8 cellular contexts compared by ENCODE assay signal in the genomic region with DNA sequence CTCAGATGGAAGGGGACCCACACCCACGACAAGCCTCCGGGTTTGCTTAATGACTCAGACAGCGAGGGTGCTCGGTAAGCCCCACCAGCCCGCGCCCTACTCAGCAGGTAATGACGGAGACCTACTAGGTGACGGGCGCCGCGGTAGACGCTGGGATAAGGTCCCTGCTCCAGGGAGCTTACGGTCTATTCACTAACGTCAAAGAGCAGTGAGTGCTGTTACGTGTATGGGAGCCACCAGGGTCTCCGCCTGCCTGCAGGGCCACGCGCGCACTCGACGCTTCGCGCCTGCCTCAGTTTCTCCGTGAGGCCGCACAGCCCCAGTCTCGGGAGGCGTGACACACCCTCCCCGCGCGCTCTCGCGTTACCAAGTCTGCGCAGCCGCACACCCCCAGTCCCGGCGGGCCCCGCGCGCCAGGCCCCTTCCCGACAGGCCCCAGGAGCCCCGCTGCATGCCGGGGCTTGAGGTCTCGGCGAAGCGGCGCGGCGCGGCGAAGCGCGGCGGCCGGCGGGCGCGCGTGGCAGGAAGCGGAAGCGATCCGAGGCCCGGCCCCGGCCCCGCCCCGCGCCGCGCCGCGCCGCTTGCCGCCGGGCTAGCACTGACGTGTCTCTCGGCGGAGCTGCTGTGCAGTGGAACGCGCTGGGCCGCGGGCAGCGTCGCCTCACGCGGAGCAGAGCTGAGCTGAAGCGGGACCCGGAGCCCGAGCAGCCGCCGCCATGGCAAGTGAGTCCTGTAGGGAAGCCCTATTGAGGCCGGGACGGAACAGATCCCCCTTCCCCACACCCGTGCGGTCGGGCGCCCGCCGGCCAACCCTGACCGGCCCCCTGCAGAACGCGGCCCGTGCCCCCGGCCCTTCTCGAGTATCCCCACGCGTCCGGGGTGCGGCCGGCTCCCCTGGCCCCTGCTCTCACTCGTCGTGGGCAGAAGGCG. TPM values are rescaled to one million over a fixed set of nuclear protein-coding genes. Genes with fewer than 3 reads are reported as not detected.
A peak's percentile ranks its signal among the peaks of the same experiment; 100 is the strongest.
DNase-seq lines count a peak whose midpoint lies in the region; ATAC-seq, FAIRE-seq and TF ChIP-seq lines count a peak whose summit lies in the region.

A gene (plus strand): TSS at position 601 of the 930 bp plus-strand sequence. CDS start 116 bp downstream, at position 717.

- DNase-seq in GM12891 (ENCODE audit: insufficient read length, low spot score) (peak; percentile 95), NCI-H1436 (lab: John Stamatoyannopoulos, UW) (peak; percentile 94), SW480 (ENCODE audit: low spot score) (peak; percentile 88), cardiac muscle cell (ENCODE audit: low read depth in 1 of 2, low spot score in 1 of 2) (peak; percentile 95 to 97), trophoblast cell (peak; percentile 94 to 97), tibial nerve (ENCODE audit: low spot score in 2 of 2) (peak; percentile 85 to 86)
- peak; percentile 97 for DNase-seq in activated naive CD8-positive, alpha-beta T cell treated with anti-CD3 and anti-CD28 coated beads, Interleukin-2, amount 50 U/mL, for 24 hours

- peak; percentile 97 for ATAC-seq in HG02798 (IDR thresholded peaks at IDR 0.05; ENCODE audit: poor library complexity, unreplicated experiment)
- peak; percentile 97 for ATAC-seq in activated naive CD8-positive, alpha-beta T cell treated with anti-CD3 and anti-CD28 coated beads, Interleukin-2, amount 50 U/mL, for 24 hours

- H3K27ac ChIP-seq in cardiac muscle cell: peak within 1 kb of the TSS; percentile 91
- H3K27ac ChIP-seq in trophoblast cell (ENCODE audit: low read depth, low read length): peak within 1 kb of the TSS; percentile 96
- H3K27ac ChIP-seq in tibial nerve: peak within 1 kb of the TSS; percentile 70 to 94 (median 94)

- peak within 1 kb of the TSS; percentile 86 for H3K4me2 ChIP-seq in trophoblast cell (ENCODE audit: low read length)

- H3K4me3 ChIP-seq in cardiac muscle cell (peak within 1 kb of the TSS; percentile 86), trophoblast cell (ENCODE audit: low read depth, low read length) (peak within 1 kb of the TSS; percentile 95), tibial nerve (peak within 1 kb of the TSS; percentile 92 to 99 (median 98))

- peak within 1 kb of the TSS; percentile 98 for H3K18ac ChIP-seq in trophoblast cell (ENCODE audit: low read length)

- H3K27me3 Mint-ChIP-seq in activated naive CD8-positive, alpha-beta T cell treated with anti-CD3 and anti-CD28 coated beads, Interleukin-2, amount 50 U/mL, for 24 hours: no peaks in the 10 kb centered on the region

- no peaks in the 10 kb centered on the region for H3K9me3 Mint-ChIP-seq in activated naive CD8-positive, alpha-beta T cell treated with anti-CD3 and anti-CD28 coated beads, Interleukin-2, amount 50 U/mL, for 24 hours

- whole genome bisulfite sequencing in trophoblast cell (ENCODE audit: extremely low coverage, insufficient coverage, insufficient read length): no CpG with 5 or more reads among the region's 111 CpGs
- 1% methylated on average over 15 to 56 of the region's 111 CpGs for WGBS in tibial nerve, 2 donors

- peak in 1 of 2 donors; percentile 84 for TF ChIP-seq EP300 in tibial nerve (IDR thresholded peaks at IDR 0.05)

- H3K36me3 ChIP-seq in cardiac muscle cell: peaks cover 19% of the 10 kb centered on the region
- peaks cover 7 to 12% of the 10 kb centered on the region in 2 experiments for H3K36me3 ChIP-seq in trophoblast cell (ENCODE audit: control insufficient read depth in 1 of 2, insufficient read depth in 2 of 2, low read length in 2 of 2)
- H3K36me3 ChIP-seq in tibial nerve: peaks cover 0 to 24% (median 6%) of the 10 kb centered on the region in 3 donors

- peak; percentile 97 for FAIRE-seq in GM12891 (lab: Jason Lieb, UNC)

- H2BK5ac ChIP-seq in trophoblast cell (ENCODE audit: low read depth, low read length, poor library complexity): peak within 1 kb of the TSS; percentile 89

- H3K79me2 ChIP-seq in trophoblast cell (ENCODE audit: control insufficient read depth, insufficient read depth, low read length, poor library complexity): peaks cover 16% of the 10 kb centered on the region

- peak within 1 kb of the TSS; percentile 95 for H2AK5ac ChIP-seq in trophoblast cell (ENCODE audit: low read length)

- H3K27me3 ChIP-seq in cardiac muscle cell: peaks cover 16% of the 10 kb centered on the region
- no peaks in the 10 kb centered on the region for H3K27me3 ChIP-seq in trophoblast cell (ENCODE audit: insufficient read depth, low read length)
- no peaks in the 10 kb centered on the region for H3K27me3 ChIP-seq in tibial nerve

- H3K79me1 ChIP-seq in trophoblast cell (ENCODE audit: low read length): peaks cover 12% of the 10 kb centered on the region

- peak within 1 kb of the TSS; percentile 90 for H4K91ac ChIP-seq in trophoblast cell (ENCODE audit: low read depth, low read length)

- peak within 1 kb of the TSS; percentile 96 for H3K4ac ChIP-seq in trophoblast cell (ENCODE audit: low read depth, low read length)

- H4K8ac ChIP-seq in trophoblast cell (ENCODE audit: low read depth, low read length): peak within 1 kb of the TSS; percentile 97

- H3K9me3 ChIP-seq in cardiac muscle cell (ENCODE audit: low read depth) (no peaks in the 10 kb centered on the region), trophoblast cell (ENCODE audit: insufficient read depth, low read depth, low read length) (no peaks in the 10 kb centered on the region), tibial nerve (no peaks in the 10 kb centered on the region)

- TF ChIP-seq CTCF in cardiac muscle cell (IDR thresholded peaks at IDR 0.05; ENCODE audit: low read depth, low read length) (no peak), tibial nerve (IDR thresholded peaks at IDR 0.05) (no peak)

- TF ChIP-seq POLR2A in GM12891 (IDR thresholded peaks at IDR 0.05; ENCODE audit: low read depth, low read length) (peak; percentile 88), tibial nerve (IDR thresholded peaks at IDR 0.05) (peak in 1 of 2 donors; percentile 70)

- peak within 1 kb of the TSS; percentile 98 for H4K12ac ChIP-seq in trophoblast cell (ENCODE audit: low read depth, low read length)

- peak within 1 kb of the TSS; percentile 99 for H3K14ac ChIP-seq in trophoblast cell (ENCODE audit: low read length)

- peak within 1 kb of the TSS; percentile 93 for H2BK120ac ChIP-seq in trophoblast cell (ENCODE audit: insufficient read depth, low read length, poor library complexity)

- H3K36me3 Mint-ChIP-seq in activated naive CD8-positive, alpha-beta T cell treated with anti-CD3 and anti-CD28 coated beads, Interleukin-2, amount 50 U/mL, for 24 hours (ENCODE audit: low read depth): peaks cover 39% of the 10 kb centered on the region

- H3K4me1 ChIP-seq in cardiac muscle cell (ENCODE audit: low read depth) (peaks cover 12% of the 10 kb centered on the region), trophoblast cell (ENCODE audit: control insufficient read depth in 1 of 2, insufficient read depth in 2 of 2, low read length in 2 of 2) (peaks cover 4 to 10% of the 10 kb centered on the region in 2 experiments), tibial nerve (peaks cover 0 to 40% (median 24%) of the 10 kb centered on the region in 4 donors)

- H3K23ac ChIP-seq in trophoblast cell (ENCODE audit: low read length): no peak within 1 kb of the TSS

- peaks cover 38% of the 10 kb centered on the region for H3K4me1 Mint-ChIP-seq in activated naive CD8-positive, alpha-beta T cell treated with anti-CD3 and anti-CD28 coated beads, Interleukin-2, amount 50 U/mL, for 24 hours

- H3K9ac ChIP-seq in trophoblast cell (ENCODE audit: low read length): peak within 1 kb of the TSS; percentile 93

- peak within 1 kb of the TSS; percentile 96 for H2AFZ ChIP-seq in trophoblast cell (ENCODE audit: insufficient read depth, low read length, poor library complexity)

- H3K27ac Mint-ChIP-seq in activated naive CD8-positive, alpha-beta T cell treated with anti-CD3 and anti-CD28 coated beads, Interleukin-2, amount 50 U/mL, for 24 hours: peak within 1 kb of the TSS; percentile 94

- H2BK12ac ChIP-seq in trophoblast cell (ENCODE audit: low read length): no peak within 1 kb of the TSS

- peak within 1 kb of the TSS; percentile 94 for H3K4me3 Mint-ChIP-seq in activated naive CD8-positive, alpha-beta T cell treated with anti-CD3 and anti-CD28 coated beads, Interleukin-2, amount 50 U/mL, for 24 hours

TF ChIP-seq in GM12891, 5 proteins besides CTCF, POLR2A, EP300 and RAD21:
- TF ChIP-seq TAF1 (IDR thresholded peaks at IDR 0.05; ENCODE audit: low read depth, low read length) (peak; percentile 74), POLR2AphosphoS5 (IDR thresholded peaks at IDR 0.05; ENCODE audit: low read depth, low read length) (peak; percentile 86), PAX5 (IDR thresholded peaks at IDR 0.05; ENCODE audit: insufficient read depth, low read length, severe bottlenecking) (peak; percentile 94), POU2F2 (IDR thresholded peaks at IDR 0.05; ENCODE audit: low read depth, low read length) (no peak; the same call in 1 of the 2 replicates)
TF ChIP-seq in GM12891: peak in this region for 3.

RNA-seq across cellular contexts. Expression of the gene that starts here (rescaled TPM):
- polyA plus RNA-seq in GM12891 (2012; ENCODE audit: low read depth, missing spikeins): 78.0 TPM
- 92.4 and 125 TPM in 2 replicates for total RNA-seq in cardiac muscle cell
- polyA plus RNA-seq in cardiac muscle cell: 95.1 and 133 TPM in 2 replicates
- polyA plus RNA-seq in trophoblast cell (2013): 320 and 344 TPM in 2 replicates
- 100 to 1,000 TPM in 3 of 4 donors, 10 to 100 TPM in 1; 93.3 to 155 (median 108) TPM for total RNA-seq in tibial nerve

Comparison
In these comparisons a context has a peak if more than half of its experiments do, and no peak if none do; other contexts are left out.
1. Peak in every context shown above with its lines: DNase-seq, ATAC-seq, H3K4me3 ChIP-seq and H3K27ac ChIP-seq.